1 cellular context compared by ENCODE assay signal in genomic region chr22:46750861-46751260, GRCh38.
A peak's percentile ranks its signal among the peaks of the same experiment; 100 is the strongest.
TF ChIP-seq lines count a peak whose summit lies in the region.

No MANE protein-coding gene starts in this region.

TF ChIP-seq in Ishikawa, 13 proteins besides CTCF, POLR2A, EP300 and RAD21 (continued from another document):
- TF ChIP-seq CREB1 (IDR thresholded peaks at IDR 0.05; ENCODE audit: low read depth), result no peak
- TF ChIP-seq, protein P1, sequence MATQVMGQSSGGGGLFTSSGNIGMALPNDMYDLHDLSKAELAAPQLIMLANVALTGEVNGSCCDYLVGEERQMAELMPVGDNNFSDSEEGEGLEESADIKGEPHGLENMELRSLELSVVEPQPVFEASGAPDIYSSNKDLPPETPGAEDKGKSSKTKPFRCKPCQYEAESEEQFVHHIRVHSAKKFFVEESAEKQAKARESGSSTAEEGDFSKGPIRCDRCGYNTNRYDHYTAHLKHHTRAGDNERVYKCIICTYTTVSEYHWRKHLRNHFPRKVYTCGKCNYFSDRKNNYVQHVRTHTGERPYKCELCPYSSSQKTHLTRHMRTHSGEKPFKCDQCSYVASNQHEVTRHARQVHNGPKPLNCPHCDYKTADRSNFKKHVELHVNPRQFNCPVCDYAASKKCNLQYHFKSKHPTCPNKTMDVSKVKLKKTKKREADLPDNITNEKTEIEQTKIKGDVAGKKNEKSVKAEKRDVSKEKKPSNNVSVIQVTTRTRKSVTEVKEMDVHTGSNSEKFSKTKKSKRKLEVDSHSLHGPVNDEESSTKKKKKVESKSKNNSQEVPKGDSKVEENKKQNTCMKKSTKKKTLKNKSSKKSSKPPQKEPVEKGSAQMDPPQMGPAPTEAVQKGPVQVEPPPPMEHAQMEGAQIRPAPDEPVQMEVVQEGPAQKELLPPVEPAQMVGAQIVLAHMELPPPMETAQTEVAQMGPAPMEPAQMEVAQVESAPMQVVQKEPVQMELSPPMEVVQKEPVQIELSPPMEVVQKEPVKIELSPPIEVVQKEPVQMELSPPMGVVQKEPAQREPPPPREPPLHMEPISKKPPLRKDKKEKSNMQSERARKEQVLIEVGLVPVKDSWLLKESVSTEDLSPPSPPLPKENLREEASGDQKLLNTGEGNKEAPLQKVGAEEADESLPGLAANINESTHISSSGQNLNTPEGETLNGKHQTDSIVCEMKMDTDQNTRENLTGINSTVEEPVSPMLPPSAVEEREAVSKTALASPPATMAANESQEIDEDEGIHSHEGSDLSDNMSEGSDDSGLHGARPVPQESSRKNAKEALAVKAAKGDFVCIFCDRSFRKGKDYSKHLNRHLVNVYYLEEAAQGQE (IDR thresholded peaks at IDR 0.05; ENCODE audit: low read depth), result no peak
- no peak for TF ChIP-seq FOXM1 (IDR thresholded peaks at IDR 0.05; ENCODE audit: borderline replicate concordance, low read depth)
- TF ChIP-seq MAX (IDR thresholded peaks at IDR 0.05), result peak; percentile 5; the same call in 1 of the 2 replicates
TF ChIP-seq in Ishikawa: peak in this region for 4.
